ENCODE assay signal across 8 cellular contexts in genomic region chr4:156971168-156971601, GRCh38. TPM values are rescaled to one million over a fixed set of nuclear protein-coding genes. Genes with fewer than 3 reads are reported as not detected.
A peak's percentile ranks its signal among the peaks of the same experiment; 100 is the strongest.
DNase-seq lines count a peak whose midpoint lies in the region; ATAC-seq and TF ChIP-seq lines count a peak whose summit lies in the region.

No MANE protein-coding gene starts in this region.

- H3K4me3 ChIP-seq in RWPE2 (ENCODE audit: severe bottlenecking) (peak overlapping the region; percentile 51), fibroblast of mammary gland (ENCODE audit: control insufficient read depth, low read depth, low read length) (peak overlapping the region; percentile 83)

- H3K27ac ChIP-seq in RWPE2 (ENCODE audit: poor library complexity, severe bottlenecking), result peak overlapping the region; percentile 78

- peaks cover 4% of the 10 kb centered on the region; the same call in 1 of the 2 replicates for H3K36me3 ChIP-seq in RWPE2 (ENCODE audit: low read depth)

- peaks cover 18% of the 10 kb centered on the region for H3K4me1 ChIP-seq in RWPE2 (ENCODE audit: insufficient read depth, poor library complexity, severe bottlenecking)

- no peak for TF ChIP-seq CTCF in RWPE2 (IDR thresholded peaks at IDR 0.05; ENCODE audit: poor library complexity, severe bottlenecking)
- TF ChIP-seq CTCF in fibroblast of mammary gland (conservative IDR thresholded peaks at IDR 0.05; ENCODE audit: control insufficient read depth, insufficient read depth, low read depth, low read length), result no peak
- no peak for TF ChIP-seq CTCF in omental fat pad (IDR thresholded peaks at IDR 0.05)

- ATAC-seq in GM18907 (IDR thresholded peaks at IDR 0.05; ENCODE audit: unreplicated experiment) (peak; percentile 28), RWPE2 (ENCODE audit: low read depth) (peak; percentile 2; the same call in 1 of the 3 replicates), omental fat pad (ENCODE audit: low FRiP score) (peak; percentile 11), HG03039 (IDR thresholded peaks at IDR 0.05; ENCODE audit: unreplicated experiment) (no peak)

- no peaks in the 10 kb centered on the region for H3K9me3 ChIP-seq in RWPE2 (ENCODE audit: severe bottlenecking)

- H3K27me3 ChIP-seq in RWPE2 (ENCODE audit: insufficient read depth, poor library complexity, severe bottlenecking), result no peaks in the 10 kb centered on the region

- DNase-seq in RWPE2 (ENCODE audit: low spot score) (no peak), fibroblast of mammary gland (ENCODE audit: low read depth) (no peak), omental fat pad (ENCODE audit: low spot score) (no peak), NCI-H524 (lab: John Stamatoyannopoulos, UW) (no peak), CD1c-positive myeloid dendritic cell (ENCODE audit: extremely low spot score) (no peak)
- no peak for DNase-seq in activated CD8-positive, alpha-beta memory T cell treated with anti-CD3 and anti-CD28 coated beads, Interleukin-2, amount 50 U/mL, for 48 hours

RNA-seq across cellular contexts. Expression of gene PDGFC, which starts 0.4 kb away (rescaled TPM):
- 10 to 100 TPM; 22.5 to 38.2 (median 33.1) TPM for total RNA-seq in omental fat pad
